8 cellular contexts compared by ENCODE assay signal in genomic region chr11:121451982-121452608, GRCh38. TPM values are rescaled to one million over a fixed set of nuclear protein-coding genes. Genes with fewer than 3 reads are reported as not detected.
A peak's percentile ranks its signal among the peaks of the same experiment; 100 is the strongest.
DNase-seq lines count a peak whose midpoint lies in the region; ATAC-seq and TF ChIP-seq lines count a peak whose summit lies in the region.

Gene SORL1 (plus strand): TSS chr11:121452314. CDS start chr11:121452332, 18 bp downstream.

- no peaks in the 10 kb centered on the region for H3K4me1 ChIP-seq in lung (ENCODE audit: control insufficient read depth in 2 of 2, insufficient read depth in 2 of 2, low read length in 2 of 2)

- WGBS in lung, 2 donors = 0% methylated on average over 52 to 89 of the region's 89 CpGs

- TF ChIP-seq CTCF in lung (IDR thresholded peaks at IDR 0.05; ENCODE audit: control extremely low read depth, extremely low read depth) = peak; percentile 48

- peak within 1 kb of the TSS in 1 of 2 donors; percentile 74 for H3K27ac ChIP-seq in lung (ENCODE audit: low read depth in 1 of 2, low read length in 1 of 2)

- ATAC-seq in HG02678 (IDR thresholded peaks at IDR 0.05; ENCODE audit: unreplicated experiment) (peak; percentile 54), lung (ENCODE audit: insufficient read depth, low FRiP score) (peak; percentile 84)

- no peaks in the 10 kb centered on the region for H3K27me3 ChIP-seq in lung (ENCODE audit: control insufficient read depth, insufficient read depth)

- no peaks in the 10 kb centered on the region for H3K9me3 ChIP-seq in lung (ENCODE audit: control insufficient read depth in 2 of 2, insufficient read depth in 1 of 2, low read length in 1 of 2)

- H3K4me3 ChIP-seq in lung = peak within 1 kb of the TSS; percentile 57

- DNase-seq in NCI-H2081 (lab: John Stamatoyannopoulos, UW) (peak; percentile 79 to 81), NCI-H2081 treated with DMSO at 0.1 percent for 48 hours (lab: John Stamatoyannopoulos, UW) (no peak), NCI-H1930 (lab: John Stamatoyannopoulos, UW) (peak; percentile 68 to 75), ecto neural progenitor cell (ENCODE audit: low spot score) (peak; percentile 86), lung (ENCODE audit: low spot score) (peak; percentile 72)
- DNase-seq in activated CD4-positive, alpha-beta T cell treated with anti-CD3 and anti-CD28 coated beads, Interleukin-2, amount 50 U/mL, for 48 hours = peak; percentile 76 to 81
- peak; percentile 55 to 74 (median 61) for DNase-seq in stimulated activated CD4-positive, alpha-beta T cell treated with anti-CD3 and anti-CD28 coated beads, TNF-alpha, amount 100 ng/mL, for 48 hours (ENCODE audit: low read depth in 3 of 3)

- no peaks in the 10 kb centered on the region for H3K36me3 ChIP-seq in lung (ENCODE audit: control insufficient read depth in 2 of 2, insufficient read depth in 2 of 2, low read length in 2 of 2)

RNA-seq across cellular contexts. Expression of gene SORL1, which starts in this region (rescaled TPM):
- total RNA-seq in lung = 10 to 100 TPM; 61.7 to 67.0 TPM
- 10 to 100 TPM in 1 of 2 donors, 1 to 10 TPM in 1; 1.9 to 36.6 TPM for polyA plus RNA-seq in lung
